17 cellular contexts compared by ENCODE assay signal in the genomic region with DNA sequence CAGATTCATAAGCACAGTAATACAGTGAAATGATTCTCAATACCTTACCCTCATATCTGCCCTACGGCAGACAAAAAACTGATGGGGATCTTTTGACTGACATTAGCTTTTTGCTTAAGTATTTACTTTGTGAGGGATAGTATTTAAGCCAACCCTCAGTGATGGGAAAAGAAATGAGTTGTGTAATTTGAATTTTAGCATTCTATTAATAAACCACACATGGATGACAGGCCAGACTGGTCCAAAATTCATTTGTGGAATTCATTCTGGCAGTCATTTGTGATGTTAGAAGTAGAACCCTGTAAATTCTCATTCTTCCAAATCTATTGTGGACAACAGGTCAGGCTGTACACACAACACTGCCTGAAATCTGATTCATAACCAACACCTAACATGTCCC.
"Had no signal": no experiment of that assay in that cellular context is flagged by ENCODE, and none has a peak within 500 bp of the region (broad histone marks: within the 10 kb centered on the region; RNA-seq: fewer than 3 reads in every experiment).

No MANE protein-coding gene starts in this region.

- H3K4me1 ChIP-seq: colonic mucosa had no signal

- ATAC-seq: esophagus mucosa; gastrocnemius medialis; naive thymus-derived CD8-positive, alpha-beta T cell had no signal

- H3K27me3 Mint-ChIP-seq: naive thymus-derived CD8-positive, alpha-beta T cell had no signal

- H3K4me3 ChIP-seq: colonic mucosa, gastrocnemius medialis, heart right ventricle, sigmoid colon, stomach, thoracic aorta, transverse colon had no signal

- H3K27me3 ChIP-seq: colonic mucosa, gastrocnemius medialis, heart right ventricle, sigmoid colon, stomach, transverse colon had no signal

- H3K4me3 Mint-ChIP-seq: naive thymus-derived CD8-positive, alpha-beta T cell; neural crest cell had no signal

- DNase-seq: colonic mucosa; effector CD4-positive, alpha-beta T cell; gastrocnemius medialis; heart right ventricle; hypothalamus; naive thymus-derived CD8-positive, alpha-beta T cell; posterior cingulate gyrus; sigmoid colon; stimulated activated CD4-positive, alpha-beta T cell treated with anti-CD3 and anti-CD28 coated beads, Interleukin-12 subunit alpha, Interleukin-12 subunit beta, amount 100 ng/mL, for 4 hours; stimulated activated naive CD4-positive, alpha-beta T cell; stomach; substantia nigra; transverse colon had no signal

- H3K27ac ChIP-seq: colonic mucosa, gastrocnemius medialis, sigmoid colon, stomach, thoracic aorta, transverse colon had no signal

- FAIRE-seq: small intestine had no signal

- H3K36me3 ChIP-seq: colonic mucosa, gastrocnemius medialis, sigmoid colon, stomach, thoracic aorta, transverse colon had no signal

- H3K9me3 ChIP-seq: colonic mucosa, gastrocnemius medialis, sigmoid colon, thoracic aorta, transverse colon had no signal
